ENCODE assay signal across 32 cellular contexts in the genomic region with DNA sequence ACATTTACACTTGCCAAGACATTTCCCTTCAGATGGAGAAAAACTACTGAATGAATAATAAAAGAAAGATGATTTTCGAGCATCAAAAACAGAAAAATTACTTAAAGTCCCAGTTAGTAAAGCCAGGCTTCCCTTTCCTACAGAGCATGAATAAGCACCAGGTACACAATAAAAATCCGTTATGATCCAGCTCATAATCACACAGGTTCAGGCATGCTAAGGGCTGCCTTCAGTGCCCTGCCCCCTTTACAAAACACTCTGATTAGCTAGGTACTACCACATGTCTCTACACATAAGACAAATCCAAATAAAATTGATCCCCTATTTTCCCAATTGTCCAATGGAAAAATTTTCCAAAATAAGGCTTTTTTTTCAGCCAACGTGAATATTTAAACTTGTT.
"Had no signal": no experiment of that assay in that cellular context is flagged by ENCODE, and none has a peak within 500 bp of the region (broad histone marks: within the 10 kb centered on the region; RNA-seq: fewer than 3 reads in every experiment).

No MANE protein-coding gene starts in this region.

- H3K36me3 ChIP-seq: brain microvascular endothelial cell, cardiac muscle cell, colonic mucosa, esophagus muscularis mucosa, gastroesophageal sphincter, heart right ventricle, WERI-Rb-1 had no signal

- H3K4me3 Mint-ChIP-seq: activated B cell treated with CpG ODN at 0.5 μM for 24 hours; activated CD8-positive, alpha-beta T cell treated with anti-CD3 and anti-CD28 coated beads for 36 hours; activated naive CD8-positive, alpha-beta T cell; activated T-cell treated with anti-CD3 and anti-CD28 coated beads, Interleukin-2, amount 50 U/mL, for 4 hours; activated T-helper 17 cell treated with anti-CD3 and anti-CD28 coated beads, Interleukin-2, amount 50 U/mL, for 72 hours had no signal

- ATAC-seq: activated CD4-positive, CD25-positive, alpha-beta regulatory T cell treated with anti-CD3 and anti-CD28 coated beads, Interleukin-2, amount 50 U/mL, for 24 hours; activated CD8-positive, alpha-beta T cell treated with anti-CD3 and anti-CD28 coated beads for 36 hours; activated T-cell treated with anti-CD3 and anti-CD28 coated beads, Interleukin-2, amount 50 U/mL, for 4 hours; activated T-helper 17 cell treated with anti-CD3 and anti-CD28 coated beads, Interleukin-2, amount 50 U/mL, for 72 hours; gastroesophageal sphincter; heart right ventricle had no signal

- DNase-seq: activated B cell treated with CpG ODN at 0.5 μM for 24 hours; activated CD4-positive, alpha-beta T cell treated with anti-CD3 and anti-CD28 coated beads for 48 hours; activated CD4-positive, alpha-beta T cell treated with anti-CD3 and anti-CD28 coated beads, Interleukin-2, amount 50 U/mL, for 1 hour; activated CD4-positive, alpha-beta T cell treated with anti-CD3 and anti-CD28 coated beads, Interleukin-2, amount 50 U/mL, for 48 hours; activated CD8-positive, alpha-beta memory T cell treated with anti-CD3 and anti-CD28 coated beads for 24 hours; activated CD8-positive, alpha-beta T cell treated with anti-CD3 and anti-CD28 coated beads for 36 hours; activated effector memory CD4-positive, alpha-beta T cell treated with Interleukin-2 at 50 U/mL for 16 hours; activated gamma-delta T cell treated with Interleukin-2 at 50 U/mL for 16 hours; activated naive CD4-positive, alpha-beta T cell treated with anti-CD3 and anti-CD28 coated beads, Interleukin-2, amount 50 U/mL, for 16 hours; activated naive CD4-positive, alpha-beta T cell treated with Interleukin-2 at 50 U/mL for 16 hours; activated T-cell treated with anti-CD3 and anti-CD28 coated beads, Interleukin-2, amount 50 U/mL, for 4 hours; amniotic stem cell; anterior cingulate cortex; brain microvascular endothelial cell; central memory CD4-positive, alpha-beta T cell; cerebellar nuclear complex; colonic mucosa; effector CD8-positive, alpha-beta T cell; erythroblast; foreskin melanocyte; heart right ventricle; T-helper 2 cell; WERI-Rb-1 had no signal

- H3K27ac Mint-ChIP-seq: activated B cell treated with CpG ODN at 0.5 μM for 24 hours; activated CD8-positive, alpha-beta T cell treated with anti-CD3 and anti-CD28 coated beads for 36 hours; activated naive CD8-positive, alpha-beta T cell; activated T-helper 17 cell treated with anti-CD3 and anti-CD28 coated beads, Interleukin-2, amount 50 U/mL, for 72 hours had no signal

- H3K9me3 ChIP-seq: colonic mucosa, esophagus muscularis mucosa, gastroesophageal sphincter had no signal

- H3K4me3 ChIP-seq: cardiac muscle cell, colonic mucosa, esophagus muscularis mucosa, gastroesophageal sphincter, heart right ventricle had no signal

- FAIRE-seq: astrocyte, endometrium, endothelial cell of umbilical vein had no signal

- H3K4me1 Mint-ChIP-seq: activated B cell treated with CpG ODN at 0.5 μM for 24 hours; activated T-helper 17 cell treated with anti-CD3 and anti-CD28 coated beads, Interleukin-2, amount 50 U/mL, for 72 hours had no signal

- H3K27me3 ChIP-seq: brain microvascular endothelial cell, cardiac muscle cell, colonic mucosa, esophagus muscularis mucosa, gastroesophageal sphincter, heart right ventricle had no signal

- H3K27ac ChIP-seq: brain microvascular endothelial cell, cardiac muscle cell, colonic mucosa, esophagus muscularis mucosa, gastroesophageal sphincter, heart right ventricle, WERI-Rb-1 had no signal

- H3K4me1 ChIP-seq: colonic mucosa, esophagus muscularis mucosa, gastroesophageal sphincter, heart right ventricle had no signal

- H3K9me3 Mint-ChIP-seq: activated T-cell treated with anti-CD3 and anti-CD28 coated beads, Interleukin-2, amount 50 U/mL, for 4 hours had no signal

- H3K27me3 Mint-ChIP-seq: activated B cell treated with CpG ODN at 0.5 μM for 24 hours; activated CD8-positive, alpha-beta T cell treated with anti-CD3 and anti-CD28 coated beads for 36 hours; activated naive CD8-positive, alpha-beta T cell; activated T-helper 17 cell treated with anti-CD3 and anti-CD28 coated beads, Interleukin-2, amount 50 U/mL, for 72 hours had no signal

- H3K36me3 Mint-ChIP-seq: activated naive CD8-positive, alpha-beta T cell had no signal
